14 cellular contexts compared by ENCODE assay signal in genomic region chr21:33022489-33022827, GRCh38. TPM values are rescaled to one million over a fixed set of nuclear protein-coding genes. Genes with fewer than 3 reads are reported as not detected.
DNase-seq lines count a peak whose midpoint lies in the region; ATAC-seq and TF ChIP-seq lines count a peak whose summit lies in the region.
"Had no signal": no experiment of that assay in that cellular context is flagged by ENCODE, and none has a peak within 500 bp of the region (broad histone marks: within the 10 kb centered on the region; RNA-seq: fewer than 3 reads in every experiment).

No MANE protein-coding gene starts in this region.

- H2BK12ac ChIP-seq in neuronal stem cell (ENCODE audit: low read length), result peak overlapping the region; percentile 18

- TF ChIP-seq CTCF in SK-N-SH (IDR thresholded peaks at IDR 0.05) (no peak), dorsolateral prefrontal cortex (IDR thresholded peaks at IDR 0.05 in 54 of 56, conservative IDR thresholded peaks at IDR 0.05 in 2 of 56; ENCODE audit: low read depth in 1 of 56, partially characterized antibody in 56 of 56) (no peak), spleen (IDR thresholded peaks at IDR 0.05 in 8 of 11, conservative IDR thresholded peaks at IDR 0.05 in 3 of 11) (no peak)

- no peak overlapping the region for H3K4ac ChIP-seq in neuronal stem cell (ENCODE audit: low read length)

- H4K20me1 ChIP-seq in SK-N-SH (ENCODE audit: insufficient read depth), result no peaks in the 10 kb centered on the region

- no peak overlapping the region for H3K27ac ChIP-seq in SK-N-SH (ENCODE audit: low read depth in 2 of 2, low read length in 1 of 2)
- no peak overlapping the region for H3K27ac ChIP-seq in HUES6 (ENCODE audit: low read depth, low read length)
- peak overlapping the region in 43 of 59 donors; percentile 3 to 93 (median 59) for H3K27ac ChIP-seq in dorsolateral prefrontal cortex
- no peak overlapping the region for H3K27ac ChIP-seq in neuronal stem cell (replicated peaks; ENCODE audit: low read length)
- H3K27ac ChIP-seq in spleen, result no peak overlapping the region
- H3K27ac ChIP-seq: PC-9 had no signal

- no peaks in the 10 kb centered on the region for H3F3A ChIP-seq in SK-N-SH (replicated peaks; ENCODE audit: insufficient read depth)

- H2BK15ac ChIP-seq in neuronal stem cell (ENCODE audit: low read length), result no peak overlapping the region

- no peak overlapping the region for H4K91ac ChIP-seq in neuronal stem cell (ENCODE audit: low read depth, low read length, poor library complexity)

- DNase-seq in SK-N-SH, result peak; percentile 12
- no peak for DNase-seq in dorsolateral prefrontal cortex
- DNase-seq in neuronal stem cell (ENCODE audit: low spot score), result no peak
- DNase-seq in amniotic stem cell (lab: John Stamatoyannopoulos, UW), result no peak
- DNase-seq in spleen, result no peak
- DNase-seq: activated CD4-positive, alpha-beta T cell treated with anti-CD3 and anti-CD28 coated beads, Interleukin-2, amount 50 U/mL, for 1 hour; cortex of kidney; NCI-H1048; PC-9 had no signal

- peaks cover 95% of the 10 kb centered on the region for H3K27me3 ChIP-seq in SK-N-SH (ENCODE audit: insufficient read depth)
- H3K27me3 ChIP-seq in HUES6 (ENCODE audit: control insufficient read depth, insufficient read depth, low read length), result peaks cover 100% of the 10 kb centered on the region
- H3K27me3 ChIP-seq in dorsolateral prefrontal cortex, result peaks cover 0 to 96% (median 82%) of the 10 kb centered on the region in 45 donors
- H3K27me3 ChIP-seq in neuronal stem cell (ENCODE audit: control insufficient read depth in 3 of 3, insufficient read depth in 3 of 3, low read depth in 1 of 3, low read length in 3 of 3), result peaks cover 64 to 97% (median 94%) of the 10 kb centered on the region in 3 experiments
- peaks cover 22 to 100% (median 100%) of the 10 kb centered on the region in 7 donors for H3K27me3 ChIP-seq in spleen (replicated peaks in 1 of 7)

- ATAC-seq in SK-N-SH treated with all-trans-retinoic acid at 6 μM for 48 hours (no peak), HG02763 (IDR thresholded peaks at IDR 0.05; ENCODE audit: unreplicated experiment) (no peak)

- H3K4me2 ChIP-seq in SK-N-SH, result no peak overlapping the region
- no peak overlapping the region for H3K4me2 ChIP-seq in neuronal stem cell (ENCODE audit: insufficient read depth, low read length, poor library complexity, severe bottlenecking)
- H3K4me2 ChIP-seq: PC-9 had no signal

- no peak overlapping the region for H4K8ac ChIP-seq in neuronal stem cell (ENCODE audit: low read depth, low read length)

- no peak overlapping the region for H2AFZ ChIP-seq in SK-N-SH (ENCODE audit: low read depth)
- no peak overlapping the region for H2AFZ ChIP-seq in neuronal stem cell (ENCODE audit: low read length)
- H2AFZ ChIP-seq: PC-9 had no signal

- H3K14ac ChIP-seq in neuronal stem cell (ENCODE audit: low read length), result no peak overlapping the region

- H3K79me1 ChIP-seq in neuronal stem cell (ENCODE audit: low read depth, low read length), result no peaks in the 10 kb centered on the region

- no peak overlapping the region for H2AK5ac ChIP-seq in neuronal stem cell (ENCODE audit: low read depth, low read length)

- H3K4me3 ChIP-seq in SK-N-SH (ENCODE audit: low read depth in 2 of 2, low read length in 1 of 2), result no peak overlapping the region
- peak overlapping the region; percentile 51 for H3K4me3 ChIP-seq in HUES6 (ENCODE audit: low read depth, low read length)
- H3K4me3 ChIP-seq in dorsolateral prefrontal cortex, result peak overlapping the region in 55 of 59 donors; percentile 14 to 82 (median 59)
- H3K4me3 ChIP-seq in neuronal stem cell (ENCODE audit: low read length in 2 of 2), result no peak overlapping the region
- no peak overlapping the region for H3K4me3 ChIP-seq in spleen
- H3K4me3 ChIP-seq: PC-9 had no signal

- peak overlapping the region; percentile 5 for H3K23ac ChIP-seq in neuronal stem cell (ENCODE audit: low read depth, low read length, poor library complexity)

- POLR2A ChIA-PET in SK-N-SH (lab: Yijun Ruan, JAX), result no interaction called here

- intact Hi-C loops in dorsolateral prefrontal cortex (cut with DNase I) (loop anchor here (5.0 to 10.0 kb wide), 5 partner anchors 78 to 190 kb away; no protein-coding TSS in a partner anchor), spleen (cut with DNase I; ENCODE audit: low total_unique reads) (no loop called here)

- H3K9ac ChIP-seq in SK-N-SH (no peak overlapping the region), HUES6 (ENCODE audit: low read length) (no peak overlapping the region), neuronal stem cell (ENCODE audit: low read depth, low read length, poor library complexity) (no peak overlapping the region)

- H3K79me2 ChIP-seq in SK-N-SH (ENCODE audit: insufficient read depth), result no peaks in the 10 kb centered on the region

- H3K9me3 ChIP-seq in SK-N-SH (no peaks in the 10 kb centered on the region), HUES6 (ENCODE audit: control insufficient read depth, insufficient read depth, low read depth, low read length) (no peaks in the 10 kb centered on the region), neuronal stem cell (replicated peaks in 1 of 2; ENCODE audit: control insufficient read depth in 2 of 2, insufficient read depth in 1 of 2, low read depth in 1 of 2, low read length in 2 of 2) (peaks cover 3 to 9% of the 10 kb centered on the region in 2 donors), spleen (no peaks in the 10 kb centered on the region)

- H3K36me3 ChIP-seq in SK-N-SH (replicated peaks in 1 of 2; ENCODE audit: control insufficient read depth in 1 of 2, insufficient read depth in 2 of 2, low read length in 1 of 2) (no peaks in the 10 kb centered on the region), HUES6 (ENCODE audit: control insufficient read depth, insufficient read depth, low read length) (no peaks in the 10 kb centered on the region), neuronal stem cell (replicated peaks in 1 of 2; ENCODE audit: control insufficient read depth in 2 of 2, insufficient read depth in 2 of 2, low read length in 2 of 2) (no peaks in the 10 kb centered on the region), spleen (no peaks in the 10 kb centered on the region)

- no peak overlapping the region for H3K18ac ChIP-seq in neuronal stem cell (ENCODE audit: low read length)

- H3K9me2 ChIP-seq in SK-N-SH, result no peaks in the 10 kb centered on the region

- H3K4me1 ChIP-seq in SK-N-SH (ENCODE audit: control insufficient read depth in 1 of 2, insufficient read depth in 2 of 2, low read depth in 1 of 2, low read length in 1 of 2), result no peaks in the 10 kb centered on the region
- H3K4me1 ChIP-seq in HUES6 (ENCODE audit: control insufficient read depth, insufficient read depth, low read length), result peaks cover 40% of the 10 kb centered on the region
- peaks cover 0 to 13% of the 10 kb centered on the region in 2 donors for H3K4me1 ChIP-seq in neuronal stem cell (ENCODE audit: control insufficient read depth in 2 of 2, insufficient read depth in 1 of 2, low read depth in 1 of 2, low read length in 2 of 2)
- peaks cover 16 to 80% (median 60%) of the 10 kb centered on the region in 6 donors for H3K4me1 ChIP-seq in spleen

- TF ChIP-seq RAD21 in SK-N-SH (IDR thresholded peaks at IDR 0.05; ENCODE audit: low read length), result no peak

- 9% methylated on average over 10 of the region's 17 CpGs for WGBS in SK-N-SH (ENCODE audit: low lambda C conversion rate)
- WGBS in neuronal stem cell (ENCODE audit: extremely low coverage in 2 of 2, insufficient read length in 2 of 2, insufficient replicate concordance in 1 of 2), 2 donors, result no CpG with 5 or more reads among the region's 17 CpGs
- 11 to 20% (median 11%) methylated on average over 13 to 17 of the region's 17 CpGs for WGBS in spleen, 5 donors

- no peak for TF ChIP-seq EP300 in SK-N-SH (IDR thresholded peaks at IDR 0.05; ENCODE audit: borderline replicate concordance in 1 of 2, low read depth in 1 of 2, low read length in 1 of 2)

- H2BK120ac ChIP-seq in neuronal stem cell (ENCODE audit: low read depth, low read length), result no peak overlapping the region

- CTCF ChIA-PET in SK-N-SH (lab: Yijun Ruan, JAX), result no interaction called here

- H2BK5ac ChIP-seq in neuronal stem cell (ENCODE audit: low read length), result peak overlapping the region; percentile 20

- no peak for TF ChIP-seq POLR2A in spleen (IDR thresholded peaks at IDR 0.05)

TF ChIP-seq in SK-N-SH, 30 proteins besides CTCF, POLR2A, EP300 and RAD21 (continues in another document):
- TF ChIP-seq, protein P1, sequence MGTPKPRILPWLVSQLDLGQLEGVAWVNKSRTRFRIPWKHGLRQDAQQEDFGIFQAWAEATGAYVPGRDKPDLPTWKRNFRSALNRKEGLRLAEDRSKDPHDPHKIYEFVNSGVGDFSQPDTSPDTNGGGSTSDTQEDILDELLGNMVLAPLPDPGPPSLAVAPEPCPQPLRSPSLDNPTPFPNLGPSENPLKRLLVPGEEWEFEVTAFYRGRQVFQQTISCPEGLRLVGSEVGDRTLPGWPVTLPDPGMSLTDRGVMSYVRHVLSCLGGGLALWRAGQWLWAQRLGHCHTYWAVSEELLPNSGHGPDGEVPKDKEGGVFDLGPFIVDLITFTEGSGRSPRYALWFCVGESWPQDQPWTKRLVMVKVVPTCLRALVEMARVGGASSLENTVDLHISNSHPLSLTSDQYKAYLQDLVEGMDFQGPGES (IDR thresholded peaks at IDR 0.05; ENCODE audit: low read depth, low read length), result no peak

TF ChIP-seq in SK-N-SH treated with all-trans-retinoic acid at 6 μM for 48 hours, 23 proteins besides CTCF, POLR2A, EP300 and RAD21:
- TF ChIP-seq ESRRG (CRISPR knock-in tag; IDR thresholded peaks at IDR 0.05), result no peak

RNA-seq across cellular contexts. Expression of gene OLIG2, which starts 3.3 kb away (rescaled TPM):
- not detected in 2 replicates for polyA plus RNA-seq in SK-N-SH (2012; rRNA removed)
- polyA plus RNA-seq in SK-N-SH (2012; cell fraction: cytosol; rRNA removed), result not detected in 2 replicates
- not detected in 2 replicates for polyA plus RNA-seq in SK-N-SH (2012; cell fraction: nucleus; rRNA removed)
- 100 to 1,000 TPM in 2 of 120 experiments, 10 to 100 TPM in 118; 13.9 to 165 (median 45.4) TPM for total RNA-seq in dorsolateral prefrontal cortex
- 0.70 TPM for polyA plus RNA-seq in neuronal stem cell (2013, experiment 1 of 2)
- 0.61 TPM for polyA plus RNA-seq in neuronal stem cell (2013, experiment 2 of 2)
- total RNA-seq in spleen, result under 1 TPM in 1 of 7 donors, not detected in 6; 0.23 TPM
- under 1 TPM in 1 of 3 donors, not detected in 2; 0.03 TPM for polyA plus RNA-seq in spleen
- total RNA-seq: PC-9 had no signal

RNA-seq across cellular contexts. Expression of gene OLIG1, which starts 47.5 kb away (rescaled TPM):
- polyA plus RNA-seq in SK-N-SH (2012; rRNA removed), result not detected in 2 replicates
- not detected in 2 replicates for polyA plus RNA-seq in SK-N-SH (2012; cell fraction: cytosol; rRNA removed)
- not detected in 2 replicates for polyA plus RNA-seq in SK-N-SH (2012; cell fraction: nucleus; rRNA removed)
- 100 to 1,000 TPM in 77 of 120 experiments, 10 to 100 TPM in 43; 30.7 to 365 (median 119) TPM for total RNA-seq in dorsolateral prefrontal cortex
- polyA plus RNA-seq in neuronal stem cell (2013, experiment 1 of 2), result 0.11 TPM
- polyA plus RNA-seq in neuronal stem cell (2013, experiment 2 of 2), result not detected
- total RNA-seq in spleen, result 1 to 10 TPM in 2 of 7 donors, under 1 TPM in 4, not detected in 1; 0.26 to 1.8 (median 0.58) TPM
- polyA plus RNA-seq in spleen, result under 1 TPM in 2 of 3 donors, not detected in 1; 0.02 to 0.90 TPM
- total RNA-seq: A172, osteocyte, PC-9 had no signal

Comparison
In these comparisons a context has a peak if more than half of its experiments do, and no peak if none do; other contexts are left out.
1. H3K27ac ChIP-seq: peak in dorsolateral prefrontal cortex (43 of 59); none in SK-N-SH (0 of 2), HUES6 (single experiment), neuronal stem cell (single experiment) and spleen (0 of 8).
2. H3K4me3 ChIP-seq: peak in HUES6 (single experiment) and dorsolateral prefrontal cortex (55 of 59); none in SK-N-SH (0 of 2), neuronal stem cell (0 of 2) and spleen (0 of 8).
3. RNA of gene OLIG2, which starts 3.3 kb away (total RNA-seq): 13.9 to 165 TPM in dorsolateral prefrontal cortex; 0.23 TPM in spleen; every median in the first group is over 10 times any median in the second.
4. RNA of gene OLIG1, which starts 47.5 kb away (total RNA-seq): 30.7 to 365 TPM in dorsolateral prefrontal cortex; 0.26 to 1.8 TPM in spleen; every median in the first group is over 10 times any median in the second.